ENCODE assay signal across 1 cellular context in genomic region chr1:25666437-25666836, GRCh38.
TF ChIP-seq lines count a peak whose summit lies in the region.

No MANE protein-coding gene starts in this region.

TF ChIP-seq in H1, 55 proteins besides CTCF, POLR2A, EP300 and RAD21:
- TF ChIP-seq KDM4A (IDR thresholded peaks at IDR 0.05; ENCODE audit: low read depth, low read length, severe bottlenecking) (no peak), CHD1 (IDR thresholded peaks at IDR 0.05; ENCODE audit: low read depth, low read length) (no peak), TBP (IDR thresholded peaks at IDR 0.05; ENCODE audit: low read depth, low read length) (no peak)
TF ChIP-seq in H1: peak in this region for 0.
